21 cellular contexts compared by ENCODE assay signal in genomic region chr15:100050877-100051786, GRCh38.
"Had no signal": no experiment of that assay in that cellular context is flagged by ENCODE, and none has a peak within 500 bp of the region (broad histone marks: within the 10 kb centered on the region; RNA-seq: fewer than 3 reads in every experiment).

No MANE protein-coding gene starts in this region.

- DNase-seq: activated CD4-positive, alpha-beta memory T cell treated with anti-CD3 and anti-CD28 coated beads for 36 hours; activated CD4-positive, alpha-beta T cell treated with anti-CD3 and anti-CD28 coated beads for 4 hours; activated CD4-positive, CD25-positive, alpha-beta regulatory T cell; activated effector memory CD4-positive, alpha-beta T cell treated with anti-CD3 and anti-CD28 coated beads, Interleukin-2, amount 50 U/mL, for 16 hours; activated naive CD4-positive, alpha-beta T cell treated with anti-CD3 and anti-CD28 coated beads, Interleukin-2, amount 10 ng/mL, durations not matched to agents 7 days and 5 days; activated T-cell treated with anti-CD3 and anti-CD28 coated beads, Interleukin-2, amount 50 U/mL, for 72 hours; amygdala; cerebellar nuclear complex; heart left ventricle; left cardiac atrium; mesenchymal stem cell; mucosa of descending colon; nephron progenitor cell; nucleus accumbens; stimulated activated CD4-positive, alpha-beta T cell treated with anti-CD3 and anti-CD28 coated beads, Interleukin-2, amount 100 ng/mL, for 48 hours; stimulated activated CD8-positive, alpha-beta memory T cell treated with anti-CD3 and anti-CD28 coated beads, Interleukin-4, amount 100 ng/mL, for 48 hours; stimulated activated naive B cell treated with anti-CD40 and anti-IgM and Interleukin-4, amounts not matched to agents 10 μg/mL and 1 μg/mL and 100 μg/mL, for 72 hours; testis; trophoblast cell had no signal

- ATAC-seq: activated T-cell treated with anti-CD3 and anti-CD28 coated beads, Interleukin-2, amount 50 U/mL, for 72 hours; heart left ventricle; left cardiac atrium; mucosa of descending colon; stimulated activated naive B cell treated with anti-CD40 and anti-IgM and Interleukin-4, amounts not matched to agents 10 μg/mL and 1 μg/mL and 100 μg/mL, for 72 hours had no signal

- H3K27ac Mint-ChIP-seq: activated CD4-positive, alpha-beta memory T cell treated with anti-CD3 and anti-CD28 coated beads for 36 hours; activated naive CD4-positive, alpha-beta T cell treated with anti-CD3 and anti-CD28 coated beads, Interleukin-2, amount 10 ng/mL, durations not matched to agents 7 days and 5 days; activated T-cell treated with anti-CD3 and anti-CD28 coated beads, Interleukin-2, amount 50 U/mL, for 72 hours; nephron progenitor cell; stimulated activated naive B cell treated with anti-CD40 and anti-IgM and Interleukin-4, amounts not matched to agents 10 μg/mL and 1 μg/mL and 100 μg/mL, for 72 hours had no signal

- H3K27ac ChIP-seq: epithelial cell of prostate, heart left ventricle, testis, vagina had no signal

- H3K27me3 Mint-ChIP-seq: activated CD4-positive, alpha-beta memory T cell treated with anti-CD3 and anti-CD28 coated beads for 36 hours; activated naive CD4-positive, alpha-beta T cell treated with anti-CD3 and anti-CD28 coated beads, Interleukin-2, amount 10 ng/mL, durations not matched to agents 7 days and 5 days had no signal

- H3K4me1 Mint-ChIP-seq: activated naive CD4-positive, alpha-beta T cell treated with anti-CD3 and anti-CD28 coated beads, Interleukin-2, amount 10 ng/mL, durations not matched to agents 7 days and 5 days had no signal

- H3K4me3 ChIP-seq: heart left ventricle, mucosa of descending colon, testis, vagina had no signal

- H3K4me3 Mint-ChIP-seq: activated CD4-positive, alpha-beta memory T cell treated with anti-CD3 and anti-CD28 coated beads for 36 hours; activated naive CD4-positive, alpha-beta T cell treated with anti-CD3 and anti-CD28 coated beads, Interleukin-2, amount 10 ng/mL, durations not matched to agents 7 days and 5 days; activated T-cell treated with anti-CD3 and anti-CD28 coated beads, Interleukin-2, amount 50 U/mL, for 72 hours; nephron progenitor cell; stimulated activated naive B cell treated with anti-CD40 and anti-IgM and Interleukin-4, amounts not matched to agents 10 μg/mL and 1 μg/mL and 100 μg/mL, for 72 hours had no signal

- H3K36me3 Mint-ChIP-seq: stimulated activated naive B cell treated with anti-CD40 and anti-IgM and Interleukin-4, amounts not matched to agents 10 μg/mL and 1 μg/mL and 100 μg/mL, for 72 hours had no signal
